In genomic region chr6:30914854-30915590, GRCh38 we compare ENCODE assay signal across 7 cellular contexts. TPM values are rescaled to one million over a fixed set of nuclear protein-coding genes. Genes with fewer than 3 reads are reported as not detected.
DNase-seq lines count a peak whose midpoint lies in the region; ATAC-seq and TF ChIP-seq lines count a peak whose summit lies in the region.
"Had no signal": no experiment of that assay in that cellular context is flagged by ENCODE, and none has a peak within 500 bp of the region (broad histone marks: within the 10 kb centered on the region; RNA-seq: fewer than 3 reads in every experiment).

No MANE protein-coding gene starts in this region.

- peaks cover 17% of the 10 kb centered on the region for H3K4me1 ChIP-seq in mesenchymal stem cell (ENCODE audit: control insufficient read depth, insufficient read depth, low read depth, low read length)

- H2BK120ac ChIP-seq in mesenchymal stem cell (ENCODE audit: low read depth, low read length): no peak overlapping the region

- no peak overlapping the region for H2AFZ ChIP-seq in mesenchymal stem cell (ENCODE audit: low read depth, low read length)

- DNase-seq in GM12865 (ENCODE audit: low read depth) (peak; percentile 23), mesenchymal stem cell (no peak), NCI-H1105 (lab: John Stamatoyannopoulos, UW) (no peak)
- no peak for DNase-seq in activated T-helper 2 cell treated with anti-CD3 and anti-CD28 coated beads, Interferon-gamma antibody, Interleukin-2, Interleukin-4, amounts not matched to agents 10 μg/mL and 5 μg/mL and 100 μg/mL, durations not matched to agents 14 hours and 24 hours and 36 hours (ENCODE audit: low spot score)

- peak overlapping the region; percentile 97 for H3K4me3 Mint-ChIP-seq in activated T-helper 2 cell treated with anti-CD3 and anti-CD28 coated beads, Interferon-gamma antibody, Interleukin-2, Interleukin-4, amounts not matched to agents 10 μg/mL and 5 μg/mL and 100 μg/mL, durations not matched to agents 14 hours and 24 hours and 36 hours (ENCODE audit: low read depth)

- H4K8ac ChIP-seq in mesenchymal stem cell (ENCODE audit: low read length): peak overlapping the region; percentile 52

- H3K4ac ChIP-seq in mesenchymal stem cell (ENCODE audit: low read depth in 1 of 2, low read length in 2 of 2): peak overlapping the region; percentile 48 to 60

- H3K79me1 ChIP-seq in mesenchymal stem cell (replicated peaks; ENCODE audit: low read length, poor library complexity, severe bottlenecking): peaks cover 20% of the 10 kb centered on the region

- H2BK12ac ChIP-seq in mesenchymal stem cell (ENCODE audit: low read length in 2 of 2): peak overlapping the region in 1 of 2 experiments; percentile 7

- no peak for TF ChIP-seq CTCF in GM12865 (IDR thresholded peaks at IDR 0.05; ENCODE audit: insufficient read depth, low read depth, low read length, missing control alignments)

- no peaks in the 10 kb centered on the region for H3K27me3 Mint-ChIP-seq in activated T-helper 2 cell treated with anti-CD3 and anti-CD28 coated beads, Interferon-gamma antibody, Interleukin-2, Interleukin-4, amounts not matched to agents 10 μg/mL and 5 μg/mL and 100 μg/mL, durations not matched to agents 14 hours and 24 hours and 36 hours (ENCODE audit: low read depth)

- H3K27ac Mint-ChIP-seq in activated T-helper 2 cell treated with anti-CD3 and anti-CD28 coated beads, Interferon-gamma antibody, Interleukin-2, Interleukin-4, amounts not matched to agents 10 μg/mL and 5 μg/mL and 100 μg/mL, durations not matched to agents 14 hours and 24 hours and 36 hours: peak overlapping the region; percentile 88

- H3K27ac ChIP-seq in mesenchymal stem cell (ENCODE audit: low read length, poor library complexity, severe bottlenecking): peak overlapping the region; percentile 1

- no peak overlapping the region for H2BK5ac ChIP-seq in mesenchymal stem cell (ENCODE audit: low read depth, low read length, poor library complexity, severe bottlenecking)

- no peak overlapping the region for H2BK15ac ChIP-seq in mesenchymal stem cell (ENCODE audit: low read depth, poor library complexity, severe bottlenecking)

- intact Hi-C loops in activated T-helper 2 cell treated with anti-CD3 and anti-CD28 coated beads, Interferon-gamma antibody, Interleukin-2, Interleukin-4, amounts not matched to agents 10 μg/mL and 5 μg/mL and 100 μg/mL, durations not matched to agents 14 hours and 24 hours and 36 hours (cut with micrococcal nuclease): loop anchor here (2.0 kb wide), 2 partner anchors 164 to 172 kb away; no protein-coding TSS in a partner anchor

- H3K4me3 ChIP-seq in GM12865 (ENCODE audit: low read depth, low read length) (peak overlapping the region; percentile 91), mesenchymal stem cell (ENCODE audit: insufficient read depth in 1 of 2, low read depth in 1 of 2, low read length in 2 of 2) (peak overlapping the region in 1 of 2 experiments; percentile 83)

- no peaks in the 10 kb centered on the region for H3K27me3 ChIP-seq in mesenchymal stem cell (ENCODE audit: control insufficient read depth in 1 of 2, insufficient read depth in 1 of 2, low read length in 2 of 2)

- no peaks in the 10 kb centered on the region for H3K9me3 Mint-ChIP-seq in activated T-helper 2 cell treated with anti-CD3 and anti-CD28 coated beads, Interferon-gamma antibody, Interleukin-2, Interleukin-4, amounts not matched to agents 10 μg/mL and 5 μg/mL and 100 μg/mL, durations not matched to agents 14 hours and 24 hours and 36 hours

- H3K18ac ChIP-seq in mesenchymal stem cell (ENCODE audit: low read depth in 1 of 2, low read length in 2 of 2): peak overlapping the region in 1 of 2 experiments; percentile 34

- H3K36me3 Mint-ChIP-seq in activated T-helper 2 cell treated with anti-CD3 and anti-CD28 coated beads, Interferon-gamma antibody, Interleukin-2, Interleukin-4, amounts not matched to agents 10 μg/mL and 5 μg/mL and 100 μg/mL, durations not matched to agents 14 hours and 24 hours and 36 hours (ENCODE audit: low read depth): peaks cover 68% of the 10 kb centered on the region

- no peak overlapping the region for H3K23ac ChIP-seq in mesenchymal stem cell (ENCODE audit: low read length in 2 of 2)

- H3K9me3 ChIP-seq in mesenchymal stem cell (ENCODE audit: control insufficient read depth, low read length): no peaks in the 10 kb centered on the region

- no peak overlapping the region for H4K91ac ChIP-seq in mesenchymal stem cell (ENCODE audit: low read length)

- ATAC-seq in HG03354 (IDR thresholded peaks at IDR 0.05; ENCODE audit: poor library complexity, severe bottlenecking, unreplicated experiment) (no peak), GM21737 (IDR thresholded peaks at IDR 0.05; ENCODE audit: unreplicated experiment) (no peak)

- no peak overlapping the region for H3K14ac ChIP-seq in mesenchymal stem cell (ENCODE audit: low read length in 2 of 2)

- peaks cover 16% of the 10 kb centered on the region for H3K4me1 Mint-ChIP-seq in activated T-helper 2 cell treated with anti-CD3 and anti-CD28 coated beads, Interferon-gamma antibody, Interleukin-2, Interleukin-4, amounts not matched to agents 10 μg/mL and 5 μg/mL and 100 μg/mL, durations not matched to agents 14 hours and 24 hours and 36 hours (ENCODE audit: low read depth)

- H3K36me3 ChIP-seq in mesenchymal stem cell (ENCODE audit: control insufficient read depth in 1 of 2, insufficient read depth in 2 of 2, low read depth in 1 of 2, low read length in 2 of 2): peaks cover 58 to 66% of the 10 kb centered on the region in 2 experiments

- 75% methylated on average over 17 of the region's 17 CpGs for WGBS in mesenchymal stem cell

- H3K4me2 ChIP-seq in mesenchymal stem cell (ENCODE audit: low read length, poor library complexity, severe bottlenecking): peak overlapping the region; percentile 75

- peak overlapping the region; percentile 53 for H2AK5ac ChIP-seq in mesenchymal stem cell (ENCODE audit: low read length, severe bottlenecking)

- H3K9ac ChIP-seq in mesenchymal stem cell (ENCODE audit: low read length): peak overlapping the region; percentile 90

RNA-seq across cellular contexts. Expression of gene VARS2, which starts 1.0 kb away (rescaled TPM):
- total RNA-seq in activated T-helper 2 cell treated with anti-CD3 and anti-CD28 coated beads, Interferon-gamma antibody, Interleukin-2, Interleukin-4, amounts not matched to agents 10 μg/mL and 5 μg/mL and 100 μg/mL, durations not matched to agents 14 hours and 24 hours and 36 hours: 67.0 and 75.0 TPM in 2 replicates
- 5.1 TPM for polyA plus RNA-seq in mesenchymal stem cell (2013, experiment 1 of 2)
- 4.7 TPM for polyA plus RNA-seq in mesenchymal stem cell (2013, experiment 2 of 2)

RNA-seq across cellular contexts. Expression of gene GTF2H4, which starts 7.0 kb away (rescaled TPM):
- 56.8 and 58.3 TPM in 2 replicates for total RNA-seq in activated T-helper 2 cell treated with anti-CD3 and anti-CD28 coated beads, Interferon-gamma antibody, Interleukin-2, Interleukin-4, amounts not matched to agents 10 μg/mL and 5 μg/mL and 100 μg/mL, durations not matched to agents 14 hours and 24 hours and 36 hours
- polyA plus RNA-seq in mesenchymal stem cell (2013, experiment 1 of 2): 23.5 TPM
- 24.5 TPM for polyA plus RNA-seq in mesenchymal stem cell (2013, experiment 2 of 2)

RNA-seq across cellular contexts. Expression of gene SFTA2, which starts 16.9 kb away (rescaled TPM):
- total RNA-seq in activated T-helper 2 cell treated with anti-CD3 and anti-CD28 coated beads, Interferon-gamma antibody, Interleukin-2, Interleukin-4, amounts not matched to agents 10 μg/mL and 5 μg/mL and 100 μg/mL, durations not matched to agents 14 hours and 24 hours and 36 hours: not detected in 2 replicates
- not detected for polyA plus RNA-seq in mesenchymal stem cell (2013, experiment 1 of 2)
- polyA plus RNA-seq in mesenchymal stem cell (2013, experiment 2 of 2): not detected
- total RNA-seq: M059J had no signal

RNA-seq across cellular contexts. Expression of gene MUCL3, which starts 25.8 kb away (rescaled TPM):
- total RNA-seq in activated T-helper 2 cell treated with anti-CD3 and anti-CD28 coated beads, Interferon-gamma antibody, Interleukin-2, Interleukin-4, amounts not matched to agents 10 μg/mL and 5 μg/mL and 100 μg/mL, durations not matched to agents 14 hours and 24 hours and 36 hours: not detected in 2 replicates
- polyA plus RNA-seq in mesenchymal stem cell (2013, experiment 1 of 2): not detected
- not detected for polyA plus RNA-seq in mesenchymal stem cell (2013, experiment 2 of 2)
- total RNA-seq: M059J had no signal

RNA-seq across cellular contexts. Expression of gene DDR1, which starts 30.7 kb away (rescaled TPM):
- total RNA-seq in activated T-helper 2 cell treated with anti-CD3 and anti-CD28 coated beads, Interferon-gamma antibody, Interleukin-2, Interleukin-4, amounts not matched to agents 10 μg/mL and 5 μg/mL and 100 μg/mL, durations not matched to agents 14 hours and 24 hours and 36 hours: 11.3 and 13.7 TPM in 2 replicates
- polyA plus RNA-seq in mesenchymal stem cell (2013, experiment 1 of 2): 20.0 TPM
- 21.0 TPM for polyA plus RNA-seq in mesenchymal stem cell (2013, experiment 2 of 2)
